10 cellular contexts compared by ENCODE assay signal in the genomic region with DNA sequence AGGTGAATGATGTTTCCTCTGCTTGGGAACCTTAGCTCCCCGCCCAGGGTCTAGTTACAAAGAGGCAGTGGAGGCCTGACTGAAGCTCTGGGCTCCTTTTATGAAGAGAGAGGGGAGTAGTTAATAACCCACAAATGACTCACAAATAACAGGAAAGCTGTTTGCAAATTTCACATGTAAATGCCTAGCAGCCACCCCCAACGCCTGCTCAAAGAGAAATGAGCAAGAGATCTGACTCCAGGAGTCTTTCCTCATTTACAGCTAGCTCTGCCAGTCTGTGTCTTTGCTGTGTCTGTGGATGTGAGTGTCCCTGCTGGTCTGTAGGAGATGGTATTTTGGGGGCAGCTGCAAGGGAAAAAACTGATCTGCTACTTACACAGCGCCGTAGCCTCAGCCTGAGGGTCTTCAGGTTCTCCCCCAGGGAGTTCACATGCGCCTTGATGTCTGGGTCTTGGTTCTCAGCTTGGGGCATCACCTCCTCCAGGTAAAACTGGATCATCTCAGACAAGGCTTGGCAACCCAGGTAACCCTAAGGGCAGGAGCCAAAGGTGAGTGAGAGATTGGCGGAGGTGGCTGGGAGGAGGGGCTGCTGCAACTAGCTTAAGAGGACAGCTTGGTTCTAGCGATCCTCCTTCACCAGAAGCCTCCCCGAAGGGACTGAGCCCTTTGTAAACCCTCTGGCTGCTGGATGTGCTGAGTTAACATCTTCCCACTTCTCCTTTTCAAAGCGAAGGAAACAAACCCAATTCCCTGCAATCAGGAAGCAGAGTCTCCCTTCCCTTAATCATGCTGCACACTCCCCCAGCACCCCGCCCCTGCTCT. TPM values are rescaled to one million over a fixed set of nuclear protein-coding genes. Genes with fewer than 3 reads are reported as not detected.
DNase-seq lines count a peak whose midpoint lies in the region; ATAC-seq and TF ChIP-seq lines count a peak whose summit lies in the region.
"Had no signal": no experiment of that assay in that cellular context is flagged by ENCODE, and none has a peak within 500 bp of the region (broad histone marks: within the 10 kb centered on the region; RNA-seq: fewer than 3 reads in every experiment).

A gene with protein sequence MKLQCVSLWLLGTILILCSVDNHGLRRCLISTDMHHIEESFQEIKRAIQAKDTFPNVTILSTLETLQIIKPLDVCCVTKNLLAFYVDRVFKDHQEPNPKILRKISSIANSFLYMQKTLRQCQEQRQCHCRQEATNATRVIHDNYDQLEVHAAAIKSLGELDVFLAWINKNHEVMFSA (plus strand): TSS at position 243 of the 822 bp plus-strand sequence. CDS start 65,890 bp downstream, outside the sequence.

- no peaks in the 10 kb centered on the region for H3K27me3 ChIP-seq in lower lobe of right lung (ENCODE audit: low read depth)

- peaks cover 52% of the 10 kb centered on the region for H3K4me1 ChIP-seq in lower lobe of right lung

- peak within 1 kb of the TSS; percentile 25 for H3K27ac ChIP-seq in lower lobe of right lung

- H3K4me3 ChIP-seq in lower lobe of right lung, result peak within 1 kb of the TSS; percentile 27

- peaks cover 37% of the 10 kb centered on the region for H3K27me3 Mint-ChIP-seq in activated CD4-positive, alpha-beta memory T cell treated with anti-CD3 and anti-CD28 coated beads, Interleukin-2, amount 10 ng/mL, durations not matched to agents 7 days and 5 days

- H3K36me3 ChIP-seq in lower lobe of right lung, result no peaks in the 10 kb centered on the region

- intact Hi-C loops in lower lobe of right lung (cut with DNase I), result no loop called here

- no peak within 1 kb of the TSS for H3K4me3 Mint-ChIP-seq in activated CD4-positive, alpha-beta memory T cell treated with anti-CD3 and anti-CD28 coated beads, Interleukin-2, amount 10 ng/mL, durations not matched to agents 7 days and 5 days

- peaks cover 83% of the 10 kb centered on the region for H3K4me1 Mint-ChIP-seq in activated CD4-positive, alpha-beta memory T cell treated with anti-CD3 and anti-CD28 coated beads, Interleukin-2, amount 10 ng/mL, durations not matched to agents 7 days and 5 days

- POLR2A ChIA-PET in activated CD4-positive, alpha-beta memory T cell treated with anti-CD3 and anti-CD28 coated beads, Interleukin-2, amount 10 ng/mL, durations not matched to agents 7 days and 5 days (lab: Charles Lee), result interaction anchor here (0.7 to 8.5 kb wide), 13 partner anchors 9 to 47 kb away, joined by 3 to 114 read pairs (median 5); no protein-coding TSS in a partner anchor

- ATAC-seq in HG02610 (IDR thresholded peaks at IDR 0.05; ENCODE audit: unreplicated experiment), result peak; percentile 30
- ATAC-seq in lower lobe of right lung, result peak; percentile 40 to 53
- no peak for ATAC-seq in GM19455 (IDR thresholded peaks at IDR 0.05; ENCODE audit: unreplicated experiment)

- CTCF ChIA-PET in activated CD4-positive, alpha-beta memory T cell treated with anti-CD3 and anti-CD28 coated beads, Interleukin-2, amount 10 ng/mL, durations not matched to agents 7 days and 5 days (lab: Charles Lee), result interaction anchor here (0.8 to 5.5 kb wide), 11 partner anchors 9 to 40 kb away, joined by 3 to 42 read pairs (median 3); no protein-coding TSS in a partner anchor

- no peaks in the 10 kb centered on the region for H3K9me3 ChIP-seq in lower lobe of right lung

- peak; percentile 26 for DNase-seq in EL
- DNase-seq in activated CD4-positive, alpha-beta memory T cell treated with anti-CD3 and anti-CD28 coated beads, Interleukin-2, amount 10 ng/mL, durations not matched to agents 7 days and 5 days, result no peak
- DNase-seq in lower lobe of right lung, result no peak
- DNase-seq in NCI-H1417 treated with DMSO at 0.1 percent for 48 hours (lab: John Stamatoyannopoulos, UW), result no peak
- no peak for DNase-seq in HPDE6-E6E7 (ENCODE audit: extremely low spot score)
- no peak for DNase-seq in NCI-H1092 (lab: John Stamatoyannopoulos, UW)

- no peaks in the 10 kb centered on the region for H3K36me3 Mint-ChIP-seq in activated CD4-positive, alpha-beta memory T cell treated with anti-CD3 and anti-CD28 coated beads, Interleukin-2, amount 10 ng/mL, durations not matched to agents 7 days and 5 days (ENCODE audit: low read depth)

- TF ChIP-seq CTCF in lower lobe of right lung (IDR thresholded peaks at IDR 0.05), result no peak

- H3K27ac Mint-ChIP-seq in activated CD4-positive, alpha-beta memory T cell treated with anti-CD3 and anti-CD28 coated beads, Interleukin-2, amount 10 ng/mL, durations not matched to agents 7 days and 5 days, result peak within 1 kb of the TSS; percentile 67

- H3K9me3 Mint-ChIP-seq in activated CD4-positive, alpha-beta memory T cell treated with anti-CD3 and anti-CD28 coated beads, Interleukin-2, amount 10 ng/mL, durations not matched to agents 7 days and 5 days, result no peaks in the 10 kb centered on the region

RNA-seq across cellular contexts. Expression of the gene that starts here (rescaled TPM):
- total RNA-seq in activated CD4-positive, alpha-beta memory T cell treated with anti-CD3 and anti-CD28 coated beads, Interleukin-2, amount 10 ng/mL, durations not matched to agents 7 days and 5 days, result not detected
- not detected for total RNA-seq in lower lobe of right lung
- total RNA-seq: glomerular endothelial cell, temporal lobe had no signal

Comparison
In these comparisons a context has a peak if more than half of its experiments do, and no peak if none do; other contexts are left out.
1. Peak in ATAC-seq, H3K4me3 ChIP-seq and H3K27ac ChIP-seq in lower lobe of right lung; RNA of the gene not detected or under 1 TPM.